In genomic region chr2:231673348-231673770, GRCh38 we compare ENCODE assay signal across 9 cellular contexts. TPM values are rescaled to one million over a fixed set of nuclear protein-coding genes. Genes with fewer than 3 reads are reported as not detected.
DNase-seq lines count a peak whose midpoint lies in the region; ATAC-seq, FAIRE-seq and TF ChIP-seq lines count a peak whose summit lies in the region.
"Had no signal": no experiment of that assay in that cellular context is flagged by ENCODE, and none has a peak within 500 bp of the region (broad histone marks: within the 10 kb centered on the region; RNA-seq: fewer than 3 reads in every experiment).

No MANE protein-coding gene starts in this region.

- WGBS in A549 (ENCODE audit: missing lambda C conversion rate) = 2% methylated on average over 4 of the region's 6 CpGs
- WGBS in transverse colon (ENCODE audit: low coverage in 1 of 2), 2 donors = 32% methylated on average over 6 of the region's 6 CpGs; no CpG with 5 or more reads in 1 of the 2 donors
- whole genome bisulfite sequencing in aorta, 2 donors = 80 to 86% methylated on average over 6 of the region's 6 CpGs

- intact Hi-C loops in activated T-helper 1 cell treated with anti-CD3 and anti-CD28 coated beads, Interleukin-12 subunit alpha, Interleukin-12 subunit beta, Interleukin-2, Interleukin-4 antibody, amounts not matched to agents 30 ng/mL and 10 ng/mL and 1 ng/mL, durations not matched to agents 14 hours and 24 hours and 36 hours (cut with micrococcal nuclease) = no loop called here
- intact Hi-C loops in transverse colon (cut with DNase I; ENCODE audit: low total_unique reads) (loop anchor here (2.0 kb wide), 1 partner anchor 61 kb away; no protein-coding TSS in a partner anchor), aorta (cut with DNase I) (no loop called here)

- H3K27me3 Mint-ChIP-seq in activated T-helper 1 cell treated with anti-CD3 and anti-CD28 coated beads, Interleukin-12 subunit alpha, Interleukin-12 subunit beta, Interleukin-2, Interleukin-4 antibody, amounts not matched to agents 30 ng/mL and 10 ng/mL and 1 ng/mL, durations not matched to agents 14 hours and 24 hours and 36 hours (ENCODE audit: insufficient read depth) = no peaks in the 10 kb centered on the region
- H3K27me3 Mint-ChIP-seq in activated naive CD4-positive, alpha-beta T cell treated with anti-CD3 and anti-CD28 coated beads, Interleukin-2, amount 10 ng/mL, durations not matched to agents 7 days and 5 days = peaks cover 13% of the 10 kb centered on the region

- H3K4me3 ChIP-seq in A549 (peak overlapping the region; percentile 42), transverse colon (peak overlapping the region in 2 of 4 donors; percentile 17 to 42), aorta (ENCODE audit: low read length in 2 of 2) (no peak overlapping the region)

- CTCF ChIA-PET in A549 (lab: Yijun Ruan, JAX) = interaction anchor here (0.6 to 95.1 kb wide), 8 partner anchors 10 to 124 kb away, joined by 3 to 4158 read pairs (median 8); partner anchors contain the start of gene PTMA
- CTCF ChIA-PET in activated naive CD4-positive, alpha-beta T cell treated with anti-CD3 and anti-CD28 coated beads, Interleukin-2, amount 10 ng/mL, durations not matched to agents 7 days and 5 days (lab: Charles Lee) = interaction anchor here (0.9 to 21.6 kb wide), 8 partner anchors 10 to 191 kb away, joined by 3 to 473 read pairs (median 40); no protein-coding TSS in a partner anchor

- H3K27ac Mint-ChIP-seq in activated T-helper 1 cell treated with anti-CD3 and anti-CD28 coated beads, Interleukin-12 subunit alpha, Interleukin-12 subunit beta, Interleukin-2, Interleukin-4 antibody, amounts not matched to agents 30 ng/mL and 10 ng/mL and 1 ng/mL, durations not matched to agents 14 hours and 24 hours and 36 hours = peak overlapping the region; percentile 74
- H3K27ac Mint-ChIP-seq in activated naive CD4-positive, alpha-beta T cell treated with anti-CD3 and anti-CD28 coated beads, Interleukin-2, amount 10 ng/mL, durations not matched to agents 7 days and 5 days = no peak overlapping the region

- POLR2A ChIA-PET in A549 (lab: Yijun Ruan, JAX) = interaction anchor here (0.6 to 4.2 kb wide), 23 partner anchors 11 to 273 kb away, joined by 3 to 61 read pairs (median 4); partner anchors contain the start of genes NCL and PTMA

- H3K36me3 ChIP-seq in transverse colon (no peaks in the 10 kb centered on the region), aorta (ENCODE audit: control insufficient read depth in 1 of 2, insufficient read depth in 2 of 2, low read length in 1 of 2) (no peaks in the 10 kb centered on the region)

- TF ChIP-seq POLR2A in A549 (IDR thresholded peaks at IDR 0.05; ENCODE audit: low read length) (peak; percentile 77), transverse colon (IDR thresholded peaks at IDR 0.05) (peak; percentile 75)

- no peak for TF ChIP-seq CTCF in A549 (IDR thresholded peaks at IDR 0.05)
- TF ChIP-seq CTCF in transverse colon (IDR thresholded peaks at IDR 0.05) = no peak
- no peak for TF ChIP-seq CTCF in D721Med (IDR thresholded peaks at IDR 0.05; ENCODE audit: insufficient read depth, missing control alignments)

- no peak for TF ChIP-seq RAD21 in A549 (conservative IDR thresholded peaks at IDR 0.05 in 1 of 2, IDR thresholded peaks at IDR 0.05 in 1 of 2)

- H3K4me1 Mint-ChIP-seq in activated T-helper 1 cell treated with anti-CD3 and anti-CD28 coated beads, Interleukin-12 subunit alpha, Interleukin-12 subunit beta, Interleukin-2, Interleukin-4 antibody, amounts not matched to agents 30 ng/mL and 10 ng/mL and 1 ng/mL, durations not matched to agents 14 hours and 24 hours and 36 hours (ENCODE audit: low read depth) = peaks cover 22% of the 10 kb centered on the region
- peaks cover 36% of the 10 kb centered on the region for H3K4me1 Mint-ChIP-seq in activated naive CD4-positive, alpha-beta T cell treated with anti-CD3 and anti-CD28 coated beads, Interleukin-2, amount 10 ng/mL, durations not matched to agents 7 days and 5 days

- in situ Hi-C loops in transverse colon (cut with MboI; ENCODE audit: low pct_ligation_motif_present in 1 of 4, low pct_unique_long_range_greater_than_20kb in 1 of 4, low sequenced_read_pairs in 3 of 4) = loop anchor here in 2 of 4 donors (5.0 to 10.0 kb wide), 2 partner anchors 59 to 61 kb away; no protein-coding TSS in a partner anchor

- no peaks in the 10 kb centered on the region for H3K36me3 Mint-ChIP-seq in activated T-helper 1 cell treated with anti-CD3 and anti-CD28 coated beads, Interleukin-12 subunit alpha, Interleukin-12 subunit beta, Interleukin-2, Interleukin-4 antibody, amounts not matched to agents 30 ng/mL and 10 ng/mL and 1 ng/mL, durations not matched to agents 14 hours and 24 hours and 36 hours (ENCODE audit: low read depth)
- H3K36me3 Mint-ChIP-seq in activated naive CD4-positive, alpha-beta T cell treated with anti-CD3 and anti-CD28 coated beads, Interleukin-2, amount 10 ng/mL, durations not matched to agents 7 days and 5 days = no peaks in the 10 kb centered on the region

- H3K9me3 ChIP-seq in A549 (no peaks in the 10 kb centered on the region), transverse colon (no peaks in the 10 kb centered on the region), aorta (ENCODE audit: control insufficient read depth, low read length) (no peaks in the 10 kb centered on the region)

- TF ChIP-seq EP300 in A549 (IDR thresholded peaks at IDR 0.05) (no peak), transverse colon (IDR thresholded peaks at IDR 0.05; ENCODE audit: low read depth) (no peak)

- DNase-seq in A549 (ENCODE audit: low read depth in 1 of 2, low spot score in 1 of 2) (peak; percentile 84 to 95), HT-29 (ENCODE audit: low spot score) (peak; percentile 80), iris pigment epithelial cell (ENCODE audit: low read depth) (peak; percentile 59), transverse colon (peak; percentile 90), D721Med (ENCODE audit: insufficient read length, low spot score) (no peak), aorta (no peak)
- no peak for DNase-seq in activated T-helper 1 cell treated with anti-CD3 and anti-CD28 coated beads, Interleukin-12 subunit alpha, Interleukin-12 subunit beta, Interleukin-2, Interleukin-4 antibody, amounts not matched to agents 30 ng/mL and 10 ng/mL and 1 ng/mL, durations not matched to agents 14 hours and 24 hours and 36 hours (ENCODE audit: low spot score)
- no peak for DNase-seq in activated naive CD4-positive, alpha-beta T cell treated with anti-CD3 and anti-CD28 coated beads, Interleukin-2, amount 10 ng/mL, durations not matched to agents 7 days and 5 days

- H3K27me3 ChIP-seq in transverse colon (no peaks in the 10 kb centered on the region), aorta (ENCODE audit: control insufficient read depth in 1 of 2, insufficient read depth in 2 of 2, low read length in 1 of 2) (no peaks in the 10 kb centered on the region)

- peak overlapping the region; percentile 89 for H3K4me2 ChIP-seq in A549

- no peak for FAIRE-seq in A549 (lab: Jason Lieb, UNC)
- FAIRE-seq in D721Med (lab: Jason Lieb, UNC) = no peak

- ATAC-seq in A549 = peak; percentile 82 to 88
- no peak for ATAC-seq in aorta (ENCODE audit: low FRiP score)

- no peak overlapping the region for H3K4me3 Mint-ChIP-seq in activated T-helper 1 cell treated with anti-CD3 and anti-CD28 coated beads, Interleukin-12 subunit alpha, Interleukin-12 subunit beta, Interleukin-2, Interleukin-4 antibody, amounts not matched to agents 30 ng/mL and 10 ng/mL and 1 ng/mL, durations not matched to agents 14 hours and 24 hours and 36 hours
- H3K4me3 Mint-ChIP-seq in activated naive CD4-positive, alpha-beta T cell treated with anti-CD3 and anti-CD28 coated beads, Interleukin-2, amount 10 ng/mL, durations not matched to agents 7 days and 5 days = no peak overlapping the region

- peaks cover 43% of the 10 kb centered on the region for H3K4me1 ChIP-seq in A549
- peaks cover 52 to 70% (median 62%) of the 10 kb centered on the region in 4 donors for H3K4me1 ChIP-seq in transverse colon
- peaks cover 0 to 2% of the 10 kb centered on the region in 2 donors for H3K4me1 ChIP-seq in aorta (ENCODE audit: control insufficient read depth in 1 of 2, insufficient read depth in 2 of 2, low read length in 2 of 2)

- H3K27ac ChIP-seq in A549 = peak overlapping the region; percentile 97
- H3K27ac ChIP-seq in transverse colon = peak overlapping the region; percentile 96 to 100 (median 98)
- H3K27ac ChIP-seq in aorta (ENCODE audit: low read depth in 1 of 2, low read length in 2 of 2) = no peak overlapping the region
- H3K27ac ChIP-seq: epithelial cell of prostate had no signal

- H3K9me3 Mint-ChIP-seq in activated T-helper 1 cell treated with anti-CD3 and anti-CD28 coated beads, Interleukin-12 subunit alpha, Interleukin-12 subunit beta, Interleukin-2, Interleukin-4 antibody, amounts not matched to agents 30 ng/mL and 10 ng/mL and 1 ng/mL, durations not matched to agents 14 hours and 24 hours and 36 hours = no peaks in the 10 kb centered on the region
- no peaks in the 10 kb centered on the region for H3K9me3 Mint-ChIP-seq in activated naive CD4-positive, alpha-beta T cell treated with anti-CD3 and anti-CD28 coated beads, Interleukin-2, amount 10 ng/mL, durations not matched to agents 7 days and 5 days

TF ChIP-seq in A549, 52 proteins besides CTCF, POLR2A, EP300 and RAD21 (continues in another document):
- TF ChIP-seq SREBF2 (IDR thresholded peaks at IDR 0.05) = no peak
- no peak for TF ChIP-seq ZNF302 (CRISPR knock-in tag; IDR thresholded peaks at IDR 0.05)

RNA-seq across cellular contexts. Expression of gene PTMA, which starts 35.0 kb away (rescaled TPM):
- polyA plus RNA-seq in A549 (2011; rRNA removed) = 434 and 1,191 TPM in 2 replicates
- polyA plus RNA-seq in A549 (2012; cell fraction: cytosol; rRNA removed) = 906 and 1,052 TPM in 2 replicates
- 514 and 638 TPM in 2 replicates for polyA plus RNA-seq in A549 (2012; cell fraction: nucleus; rRNA removed)
- 2,232 to 2,533 TPM (median 2,360 TPM) in 3 replicates for polyA plus RNA-seq in A549 (2017; fragmentation: RNase III; extraction: RNeasy Plus Mini Kit Qiagen cat#74134 plus additional on column Dnase treatment)
- 113 and 134 TPM in 2 replicates for polyA minus RNA-seq in A549 (2011; rRNA and poly(A)+ RNA removed)
- total RNA-seq in HT-29 (2014; rRNA removed; shearing (Covaris generic)) = 1,191 and 1,224 TPM in 2 replicates
- 2,193 and 2,194 TPM in 2 replicates for total RNA-seq in activated T-helper 1 cell treated with anti-CD3 and anti-CD28 coated beads, Interleukin-12 subunit alpha, Interleukin-12 subunit beta, Interleukin-2, Interleukin-4 antibody, amounts not matched to agents 30 ng/mL and 10 ng/mL and 1 ng/mL, durations not matched to agents 14 hours and 24 hours and 36 hours
- total RNA-seq in transverse colon = 1,000 to 10,000 TPM in 1 of 4 donors, 100 to 1,000 TPM in 3; 478 to 1,487 (median 685) TPM
- total RNA-seq in aorta = 100 to 1,000 TPM; 792 to 882 TPM
- polyA plus RNA-seq in aorta = 1,000 to 10,000 TPM; 1,255 to 2,243 TPM

Comparison
In these comparisons a context has a peak if more than half of its experiments do, and no peak if none do; other contexts are left out.
1. DNase-seq: peak in A549 (2 of 2), HT-29 (single experiment), iris pigment epithelial cell (single experiment) and transverse colon (single experiment); none in activated T-helper 1 cell treated with anti-CD3 and anti-CD28 coated beads, Interleukin-12 subunit alpha, Interleukin-12 subunit beta, Interleukin-2, Interleukin-4 antibody, amounts not matched to agents 30 ng/mL and 10 ng/mL and 1 ng/mL, durations not matched to agents 14 hours and 24 hours and 36 hours (single experiment), D721Med (single experiment), activated naive CD4-positive, alpha-beta T cell treated with anti-CD3 and anti-CD28 coated beads, Interleukin-2, amount 10 ng/mL, durations not matched to agents 7 days and 5 days (single experiment) and aorta (0 of 2).
2. H3K27ac ChIP-seq: peak in A549 (2 of 2) and transverse colon (4 of 4); none in aorta (0 of 2).